Comparison of ENCODE assay signal across 8 cellular contexts in the genomic region with DNA sequence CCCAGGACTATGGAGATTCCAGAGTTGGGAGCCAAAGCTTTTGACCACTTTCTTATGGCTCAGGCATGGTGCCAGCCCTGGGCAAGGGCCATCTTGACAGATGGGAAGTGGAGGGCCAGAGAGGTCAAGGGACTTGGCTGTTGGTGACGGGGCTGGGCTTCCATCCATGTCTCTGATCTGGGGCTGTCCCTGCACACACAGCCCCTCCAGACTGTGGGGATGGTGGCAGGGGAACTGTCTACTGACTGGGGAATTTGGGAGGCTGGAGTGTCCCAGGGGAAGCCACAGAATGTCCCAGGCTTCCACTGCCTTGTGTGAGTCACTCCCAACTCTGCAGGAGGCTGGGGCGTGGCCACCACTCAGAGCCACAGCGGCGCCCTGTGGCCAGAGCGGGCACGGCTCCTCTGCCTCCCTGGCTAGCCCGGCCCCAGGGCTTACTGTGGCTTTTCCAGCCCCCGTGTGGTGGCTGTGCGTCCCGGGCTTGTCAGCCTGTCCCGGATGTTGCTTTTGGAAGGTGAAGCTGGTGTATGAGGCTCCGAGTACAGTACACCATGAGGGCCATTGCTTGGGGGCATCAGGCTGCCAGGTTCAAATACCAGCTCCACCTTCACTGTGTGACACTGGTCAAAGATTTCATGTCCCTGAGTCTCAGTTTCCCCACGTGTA. TPM values are rescaled to one million over a fixed set of nuclear protein-coding genes. Genes with fewer than 3 reads are reported as not detected.
DNase-seq lines count a peak whose midpoint lies in the region; ATAC-seq and TF ChIP-seq lines count a peak whose summit lies in the region.

No MANE protein-coding gene starts in this region.

- H3K4me3 ChIP-seq in heart left ventricle: no peak overlapping the region

- no peak overlapping the region for H3K27ac Mint-ChIP-seq in activated naive CD8-positive, alpha-beta T cell treated with anti-CD3 and anti-CD28 coated beads, Interleukin-2, amount 50 U/mL, for 24 hours
- H3K27ac Mint-ChIP-seq in progenitor cell of endocrine pancreas: peak overlapping the region; percentile 45
- peak overlapping the region; percentile 78 for H3K27ac Mint-ChIP-seq in type B pancreatic cell

- H3K36me3 ChIP-seq in heart left ventricle: peaks cover 0 to 75% (median 42%) of the 10 kb centered on the region in 9 donors

- H3K4me1 ChIP-seq in heart left ventricle: peaks cover 6 to 40% (median 14%) of the 10 kb centered on the region in 12 donors

- H3K27ac ChIP-seq in heart left ventricle: peak overlapping the region in 11 of 12 donors; percentile 16 to 80 (median 60)

- H3K9me3 ChIP-seq in heart left ventricle: no peaks in the 10 kb centered on the region

- H3K4me3 Mint-ChIP-seq in activated naive CD8-positive, alpha-beta T cell treated with anti-CD3 and anti-CD28 coated beads, Interleukin-2, amount 50 U/mL, for 24 hours: no peak overlapping the region
- H3K4me3 Mint-ChIP-seq in progenitor cell of endocrine pancreas (ENCODE audit: low read depth) (no peak overlapping the region), type B pancreatic cell (no peak overlapping the region)

- H3K4me1 Mint-ChIP-seq in activated naive CD8-positive, alpha-beta T cell treated with anti-CD3 and anti-CD28 coated beads, Interleukin-2, amount 50 U/mL, for 24 hours: peaks cover 12% of the 10 kb centered on the region
- H3K4me1 Mint-ChIP-seq in progenitor cell of endocrine pancreas (ENCODE audit: low read depth) (no peaks in the 10 kb centered on the region), type B pancreatic cell (ENCODE audit: unreplicated experiment) (peaks cover 18% of the 10 kb centered on the region)

- H3K27me3 ChIP-seq in heart left ventricle: no peaks in the 10 kb centered on the region

- TF ChIP-seq CTCF in GM20000 (IDR thresholded peaks at IDR 0.05; ENCODE audit: extremely low read depth, missing control alignments) (peak; percentile 98), heart left ventricle (IDR thresholded peaks at IDR 0.05) (peak; percentile 88 to 99 (median 95)), progenitor cell of endocrine pancreas (IDR thresholded peaks at IDR 0.05; ENCODE audit: unreplicated experiment) (peak; percentile 91), type B pancreatic cell (conservative IDR thresholded peaks at IDR 0.05) (peak; percentile 94)

- no peaks in the 10 kb centered on the region for H3K9me3 Mint-ChIP-seq in activated naive CD8-positive, alpha-beta T cell treated with anti-CD3 and anti-CD28 coated beads, Interleukin-2, amount 50 U/mL, for 24 hours
- no peaks in the 10 kb centered on the region for H3K9me3 Mint-ChIP-seq in progenitor cell of endocrine pancreas (ENCODE audit: low read depth)
- H3K9me3 Mint-ChIP-seq in type B pancreatic cell: no peaks in the 10 kb centered on the region

- peaks cover 3% of the 10 kb centered on the region for H3K36me3 Mint-ChIP-seq in activated naive CD8-positive, alpha-beta T cell treated with anti-CD3 and anti-CD28 coated beads, Interleukin-2, amount 50 U/mL, for 24 hours (ENCODE audit: low read depth)
- H3K36me3 Mint-ChIP-seq in progenitor cell of endocrine pancreas (ENCODE audit: insufficient read depth) (peaks cover 13% of the 10 kb centered on the region), type B pancreatic cell (peaks cover 4% of the 10 kb centered on the region)

- peak; percentile 89 for DNase-seq in COLO668 (lab: John Stamatoyannopoulos, UW; ENCODE audit: unreplicated experiment)
- DNase-seq in GM20000 (ENCODE audit: low spot score): peak; percentile 91
- peak; percentile 85 to 90 for DNase-seq in Kasumi-1 (lab: John Stamatoyannopoulos, UW)
- DNase-seq in SW 1271 (lab: John Stamatoyannopoulos, UW): peak; percentile 74 to 77
- DNase-seq in activated naive CD8-positive, alpha-beta T cell treated with anti-CD3 and anti-CD28 coated beads, Interleukin-2, amount 50 U/mL, for 24 hours: peak; percentile 91
- DNase-seq in heart left ventricle: peak; percentile 87 to 94 (median 92)
- DNase-seq in progenitor cell of endocrine pancreas (ENCODE audit: low spot score, unreplicated experiment): peak; percentile 83
- DNase-seq in type B pancreatic cell (ENCODE audit: extremely low spot score, unreplicated experiment): peak; percentile 87

- peak; percentile 99 for ATAC-seq in activated naive CD8-positive, alpha-beta T cell treated with anti-CD3 and anti-CD28 coated beads, Interleukin-2, amount 50 U/mL, for 24 hours
- peak; percentile 93 to 98 (median 96) for ATAC-seq in heart left ventricle

- no peaks in the 10 kb centered on the region for H3K27me3 Mint-ChIP-seq in activated naive CD8-positive, alpha-beta T cell treated with anti-CD3 and anti-CD28 coated beads, Interleukin-2, amount 50 U/mL, for 24 hours
- H3K27me3 Mint-ChIP-seq in progenitor cell of endocrine pancreas (no peaks in the 10 kb centered on the region), type B pancreatic cell (no peaks in the 10 kb centered on the region)

- no peak for TF ChIP-seq POLR2A in heart left ventricle (IDR thresholded peaks at IDR 0.05)

- intact Hi-C loops in heart left ventricle (cut with DNase I): loop anchor here in 6 of 10 donors (1.0 to 10.0 kb wide), 5 partner anchors 27 to 119 kb away; a partner anchor contains a TSS

- 4 to 11% (median 6%) methylated on average over 8 to 13 of the region's 13 CpGs for WGBS in heart left ventricle, 4 donors

RNA-seq across cellular contexts. Expression of a gene that starts 19.6 kb away (rescaled TPM):
- total RNA-seq in heart left ventricle (under 1 TPM in 7 of 9 donors, not detected in 2; 0.16 to 0.80 (median 0.44) TPM), progenitor cell of endocrine pancreas (0.89 and 0.93 TPM in 2 replicates), type B pancreatic cell (ENCODE audit: low replicate concordance) (0.64 and 0.70 TPM in 2 replicates)
- polyA plus RNA-seq in heart left ventricle: under 1 TPM; 0.37 to 0.65 TPM

RNA-seq across cellular contexts. Expression of a gene that starts 19.7 kb away (rescaled TPM):
- total RNA-seq in heart left ventricle: 100 to 1,000 TPM in 1 of 9 donors, 10 to 100 TPM in 8; 60.7 to 120 (median 77.5) TPM
- polyA plus RNA-seq in heart left ventricle: 100 to 1,000 TPM; 140 to 218 TPM
- 80.0 and 83.1 TPM in 2 replicates for total RNA-seq in progenitor cell of endocrine pancreas
- total RNA-seq in type B pancreatic cell (ENCODE audit: low replicate concordance): 92.0 and 99.6 TPM in 2 replicates

RNA-seq across cellular contexts. Expression of a gene that starts 27.7 kb away (rescaled TPM):
- 10 to 100 TPM; 15.8 to 40.7 (median 17.8) TPM for total RNA-seq in heart left ventricle
- polyA plus RNA-seq in heart left ventricle: 10 to 100 TPM; 10.6 to 21.3 TPM
- total RNA-seq in progenitor cell of endocrine pancreas: 42.8 and 43.2 TPM in 2 replicates
- total RNA-seq in type B pancreatic cell (ENCODE audit: low replicate concordance): 56.5 and 107 TPM in 2 replicates

RNA-seq across cellular contexts. Expression of a gene that starts 50.5 kb away (rescaled TPM):
- total RNA-seq in heart left ventricle (1 to 10 TPM in 5 of 9 donors, under 1 TPM in 4; 0.43 to 7.6 (median 1.1) TPM), progenitor cell of endocrine pancreas (0.95 and 1.3 TPM in 2 replicates), type B pancreatic cell (ENCODE audit: low replicate concordance) (0.29 and 5.9 TPM in 2 replicates)
- polyA plus RNA-seq in heart left ventricle: 1 to 10 TPM in 1 of 2 donors, under 1 TPM in 1; 0.82 to 1.8 TPM
